11 cellular contexts compared by ENCODE assay signal in the genomic region with DNA sequence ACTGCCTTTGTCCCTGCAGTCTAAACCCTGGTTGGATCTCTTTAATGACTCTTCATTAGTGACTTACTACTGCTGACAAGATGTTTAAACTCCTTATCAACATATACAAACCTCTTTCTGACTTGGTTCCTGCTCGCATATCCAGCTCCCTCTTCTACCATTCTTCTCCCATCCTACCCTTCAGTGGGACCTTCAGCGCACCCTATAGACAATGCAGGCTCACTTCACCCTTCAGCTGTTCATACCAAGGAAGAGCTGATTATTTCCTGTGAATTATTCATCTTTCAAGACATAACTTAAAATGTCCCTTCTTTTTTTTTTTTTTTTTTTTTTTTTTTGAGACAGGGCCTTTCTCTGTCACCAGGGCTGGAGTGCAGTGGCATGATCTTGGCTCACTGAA.
A peak's percentile ranks its signal among the peaks of the same experiment; 100 is the strongest.
DNase-seq lines count a peak whose midpoint lies in the region; ATAC-seq, FAIRE-seq and TF ChIP-seq lines count a peak whose summit lies in the region.
"Had no signal": no experiment of that assay in that cellular context is flagged by ENCODE, and none has a peak within 500 bp of the region (broad histone marks: within the 10 kb centered on the region; RNA-seq: fewer than 3 reads in every experiment).

No MANE protein-coding gene starts in this region.

- peak; percentile 42; the same call in 1 of the 2 replicates for TF ChIP-seq CTCF in BE2C (IDR thresholded peaks at IDR 0.05; ENCODE audit: low read depth, low read length)
- TF ChIP-seq CTCF in lower leg skin (IDR thresholded peaks at IDR 0.05): no peak

- FAIRE-seq in urothelium cell line (lab: Jason Lieb, UNC): no peak

- no peaks in the 10 kb centered on the region for H3K79me2 ChIP-seq in Karpas-422 (ENCODE audit: low read length)

- H4K20me1 ChIP-seq in Karpas-422 (ENCODE audit: insufficient read depth, low read depth, low read length): no peaks in the 10 kb centered on the region

- no peak overlapping the region for H3K27ac ChIP-seq in Karpas-422 (ENCODE audit: low read length)
- H3K27ac ChIP-seq: left ventricle myocardium inferior, SJSA1 had no signal

- no peaks in the 10 kb centered on the region for H3K9me3 ChIP-seq in BE2C
- H3K9me3 ChIP-seq in Karpas-422 (ENCODE audit: low read length): no peaks in the 10 kb centered on the region
- H3K9me3 ChIP-seq: left ventricle myocardium inferior, SJSA1 had no signal

- H3K27me3 ChIP-seq in BE2C (no peaks in the 10 kb centered on the region), Karpas-422 (ENCODE audit: low read length) (no peaks in the 10 kb centered on the region)
- H3K27me3 ChIP-seq: SJSA1 had no signal

- no peaks in the 10 kb centered on the region for H3K36me3 ChIP-seq in BE2C
- H3K36me3 ChIP-seq in Karpas-422 (ENCODE audit: insufficient read depth, low read length): no peaks in the 10 kb centered on the region
- H3K36me3 ChIP-seq: left ventricle myocardium inferior, SJSA1 had no signal

- DNase-seq in BE2C (peak; percentile 13), Karpas-422 (peak; percentile 57), cerebellar cortex (ENCODE audit: low spot score) (peak; percentile 24), LoVo (ENCODE audit: low spot score) (no peak), urothelium cell line (ENCODE audit: low spot score) (no peak), lower leg skin (ENCODE audit: low spot score in 2 of 2) (no peak), NCI-H2081 treated with DMSO at 0.1 percent for 48 hours (lab: John Stamatoyannopoulos, UW) (no peak)
- DNase-seq: effector CD8-positive, alpha-beta T cell; left ventricle myocardium inferior had no signal

- WGBS in lower leg skin, 2 donors: 58 to 73% methylated on average over 2 of the region's 2 CpGs

- no peak overlapping the region for H2AFZ ChIP-seq in Karpas-422 (ENCODE audit: low read length)

- H3K4me1 ChIP-seq in BE2C (no peaks in the 10 kb centered on the region), Karpas-422 (ENCODE audit: low read length) (no peaks in the 10 kb centered on the region)
- H3K4me1 ChIP-seq: left ventricle myocardium inferior, SJSA1 had no signal

- intact Hi-C loops in lower leg skin (cut with DNase I; ENCODE audit: low total_unique reads): no loop called here

- H3K9me2 ChIP-seq in Karpas-422 (replicated peaks; ENCODE audit: insufficient read depth, low read length): no peaks in the 10 kb centered on the region

- TF ChIP-seq POLR2A in lower leg skin (IDR thresholded peaks at IDR 0.05): no peak

- no peak overlapping the region for H3K4me2 ChIP-seq in Karpas-422 (ENCODE audit: low read depth, low read length, poor library complexity, severe bottlenecking)

- ATAC-seq in GM18907 (IDR thresholded peaks at IDR 0.05; ENCODE audit: unreplicated experiment): peak; percentile 51

- no peak overlapping the region for H3K9ac ChIP-seq in Karpas-422 (ENCODE audit: low read length)

- no peak overlapping the region for H3K4me3 ChIP-seq in BE2C (ENCODE audit: low read depth, low read length)
- no peak overlapping the region for H3K4me3 ChIP-seq in Karpas-422 (ENCODE audit: low read length)
- no peak overlapping the region for H3K4me3 ChIP-seq in lower leg skin (ENCODE audit: low read depth, poor library complexity, severe bottlenecking)
- H3K4me3 ChIP-seq: left ventricle myocardium inferior, SJSA1 had no signal

Comparison
In these comparisons a context has a peak if more than half of its experiments do, and no peak if none do; other contexts are left out.
1. DNase-seq: peak in BE2C (single experiment), Karpas-422 (single experiment) and cerebellar cortex (single experiment); none in LoVo (single experiment), urothelium cell line (single experiment), lower leg skin (0 of 2) and NCI-H2081 treated with DMSO at 0.1 percent for 48 hours (single experiment).